Comparison of ENCODE assay signal across 1 cellular context in the genomic region with DNA sequence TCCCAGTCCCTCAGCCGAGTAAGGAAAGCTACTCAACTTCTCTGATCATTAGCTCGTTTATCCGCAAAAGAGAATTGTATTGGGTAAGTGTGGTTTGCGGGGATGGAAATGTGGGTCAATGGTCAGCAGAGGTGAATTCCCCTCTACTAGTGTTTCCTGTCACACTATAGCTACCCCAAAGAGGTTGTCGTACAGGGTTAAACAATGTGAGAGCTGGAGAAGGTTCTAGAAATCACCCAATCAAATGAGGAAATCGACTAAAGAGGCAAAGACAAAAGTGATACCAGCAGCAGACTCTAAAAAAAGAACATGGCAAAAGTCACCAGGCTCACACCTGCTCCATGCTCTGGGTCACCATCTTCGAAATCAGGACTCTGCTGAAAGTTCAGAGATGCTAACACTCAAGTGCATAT.
TF ChIP-seq lines count a peak whose summit lies in the region.

No MANE protein-coding gene starts in this region.

TF ChIP-seq in GM23338, 12 proteins besides CTCF, POLR2A, EP300 and RAD21 (continued from another document):
- TF ChIP-seq, protein P1, sequence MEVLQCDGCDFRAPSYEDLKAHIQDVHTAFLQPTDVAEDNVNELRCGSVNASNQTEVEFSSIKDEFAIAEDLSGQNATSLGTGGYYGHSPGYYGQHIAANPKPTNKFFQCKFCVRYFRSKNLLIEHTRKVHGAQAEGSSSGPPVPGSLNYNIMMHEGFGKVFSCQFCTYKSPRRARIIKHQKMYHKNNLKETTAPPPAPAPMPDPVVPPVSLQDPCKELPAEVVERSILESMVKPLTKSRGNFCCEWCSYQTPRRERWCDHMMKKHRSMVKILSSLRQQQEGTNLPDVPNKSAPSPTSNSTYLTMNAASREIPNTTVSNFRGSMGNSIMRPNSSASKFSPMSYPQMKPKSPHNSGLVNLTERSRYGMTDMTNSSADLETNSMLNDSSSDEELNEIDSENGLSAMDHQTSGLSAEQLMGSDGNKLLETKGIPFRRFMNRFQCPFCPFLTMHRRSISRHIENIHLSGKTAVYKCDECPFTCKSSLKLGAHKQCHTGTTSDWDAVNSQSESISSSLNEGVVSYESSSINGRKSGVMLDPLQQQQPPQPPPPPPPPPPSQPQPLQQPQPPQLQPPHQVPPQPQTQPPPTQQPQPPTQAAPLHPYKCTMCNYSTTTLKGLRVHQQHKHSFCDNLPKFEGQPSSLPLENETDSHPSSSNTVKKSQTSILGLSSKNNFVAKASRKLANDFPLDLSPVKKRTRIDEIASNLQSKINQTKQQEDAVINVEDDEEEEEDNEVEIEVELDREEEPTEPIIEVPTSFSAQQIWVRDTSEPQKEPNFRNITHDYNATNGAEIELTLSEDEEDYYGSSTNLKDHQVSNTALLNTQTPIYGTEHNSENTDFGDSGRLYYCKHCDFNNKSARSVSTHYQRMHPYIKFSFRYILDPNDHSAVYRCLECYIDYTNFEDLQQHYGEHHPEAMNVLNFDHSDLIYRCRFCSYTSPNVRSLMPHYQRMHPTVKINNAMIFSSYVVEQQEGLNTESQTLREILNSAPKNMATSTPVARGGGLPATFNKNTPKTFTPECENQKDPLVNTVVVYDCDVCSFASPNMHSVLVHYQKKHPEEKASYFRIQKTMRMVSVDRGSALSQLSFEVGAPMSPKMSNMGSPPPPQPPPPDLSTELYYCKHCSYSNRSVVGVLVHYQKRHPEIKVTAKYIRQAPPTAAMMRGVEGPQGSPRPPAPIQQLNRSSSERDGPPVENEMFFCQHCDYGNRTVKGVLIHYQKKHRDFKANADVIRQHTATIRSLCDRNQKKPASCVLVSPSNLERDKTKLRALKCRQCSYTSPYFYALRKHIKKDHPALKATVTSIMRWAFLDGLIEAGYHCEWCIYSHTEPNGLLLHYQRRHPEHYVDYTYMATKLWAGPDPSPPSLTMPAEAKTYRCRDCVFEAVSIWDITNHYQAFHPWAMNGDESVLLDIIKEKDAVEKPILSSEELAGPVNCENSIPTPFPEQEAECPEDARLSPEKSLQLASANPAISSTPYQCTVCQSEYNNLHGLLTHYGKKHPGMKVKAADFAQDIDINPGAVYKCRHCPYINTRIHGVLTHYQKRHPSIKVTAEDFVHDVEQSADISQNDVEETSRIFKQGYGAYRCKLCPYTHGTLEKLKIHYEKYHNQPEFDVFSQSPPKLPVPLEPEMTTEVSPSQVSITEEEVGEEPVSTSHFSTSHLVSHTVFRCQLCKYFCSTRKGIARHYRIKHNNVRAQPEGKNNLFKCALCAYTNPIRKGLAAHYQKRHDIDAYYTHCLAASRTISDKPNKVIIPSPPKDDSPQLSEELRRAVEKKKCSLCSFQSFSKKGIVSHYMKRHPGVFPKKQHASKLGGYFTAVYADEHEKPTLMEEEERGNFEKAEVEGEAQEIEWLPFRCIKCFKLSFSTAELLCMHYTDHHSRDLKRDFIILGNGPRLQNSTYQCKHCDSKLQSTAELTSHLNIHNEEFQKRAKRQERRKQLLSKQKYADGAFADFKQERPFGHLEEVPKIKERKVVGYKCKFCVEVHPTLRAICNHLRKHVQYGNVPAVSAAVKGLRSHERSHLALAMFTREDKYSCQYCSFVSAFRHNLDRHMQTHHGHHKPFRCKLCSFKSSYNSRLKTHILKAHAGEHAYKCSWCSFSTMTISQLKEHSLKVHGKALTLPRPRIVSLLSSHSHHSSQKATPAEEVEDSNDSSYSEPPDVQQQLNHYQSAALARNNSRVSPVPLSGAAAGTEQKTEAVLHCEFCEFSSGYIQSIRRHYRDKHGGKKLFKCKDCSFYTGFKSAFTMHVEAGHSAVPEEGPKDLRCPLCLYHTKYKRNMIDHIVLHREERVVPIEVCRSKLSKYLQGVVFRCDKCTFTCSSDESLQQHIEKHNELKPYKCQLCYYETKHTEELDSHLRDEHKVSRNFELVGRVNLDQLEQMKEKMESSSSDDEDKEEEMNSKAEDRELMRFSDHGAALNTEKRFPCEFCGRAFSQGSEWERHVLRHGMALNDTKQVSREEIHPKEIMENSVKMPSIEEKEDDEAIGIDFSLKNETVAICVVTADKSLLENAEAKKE (CRISPR knock-in tag; IDR thresholded peaks at IDR 0.05) = no peak
- TF ChIP-seq ETS1 (IDR thresholded peaks at IDR 0.05) (no peak), STAT1 (IDR thresholded peaks at IDR 0.05; ENCODE audit: unreplicated experiment) (no peak)
